In the genomic region with DNA sequence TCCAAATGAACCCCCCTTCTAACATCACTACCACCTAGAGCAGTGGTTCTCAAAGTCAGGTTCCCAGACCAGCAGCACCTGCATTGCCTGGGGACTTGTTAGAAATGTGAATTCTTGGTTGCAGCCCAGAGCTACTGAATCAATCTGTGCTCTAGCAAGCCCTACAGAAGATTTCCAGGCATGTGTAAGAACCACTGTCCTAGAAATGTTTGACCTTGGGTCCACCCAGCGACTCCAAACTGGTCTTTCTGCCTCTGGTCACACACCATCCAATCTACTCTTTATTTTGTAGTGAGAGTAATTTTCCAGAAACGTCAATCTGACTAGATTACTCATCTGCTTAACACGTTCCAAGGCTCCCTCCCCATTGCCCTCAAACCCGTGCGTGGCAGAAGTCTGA, we compare ENCODE assay signal across 11 cellular contexts.
"Had no signal": no experiment of that assay in that cellular context is flagged by ENCODE, and none has a peak within 500 bp of the region (broad histone marks: within the 10 kb centered on the region; RNA-seq: fewer than 3 reads in every experiment).

No MANE protein-coding gene starts in this region.

- H3K36me3 ChIP-seq: HAP-1 had no signal

- ATAC-seq: HCT116, K562 had no signal

- H3K4me1 ChIP-seq: HAP-1 had no signal

- H3K4me3 ChIP-seq: GM23248, HAP-1, K562 had no signal

- H3K9me3 ChIP-seq: HAP-1 had no signal

- DNase-seq: GM23248, GOT3, H7, HFFc6, IMR-90, KG1 had no signal

- H3K27ac ChIP-seq: GM23248, HL-60 had no signal

- FAIRE-seq: HTR-8/SVneo, K562 had no signal
